In genomic region chr12:50043854-50044253, GRCh38 we compare ENCODE assay signal across 21 cellular contexts. TPM values are rescaled to one million over a fixed set of nuclear protein-coding genes. Genes with fewer than 3 reads are reported as not detected.
"Had no signal": no experiment of that assay in that cellular context is flagged by ENCODE, and none has a peak within 500 bp of the region (broad histone marks: within the 10 kb centered on the region; RNA-seq: fewer than 3 reads in every experiment).

No MANE protein-coding gene starts in this region.

- H3K27me3 ChIP-seq: ascending aorta, breast epithelium, esophagus muscularis mucosa, left lung, vagina had no signal

- H3K4me3 Mint-ChIP-seq: activated B cell treated with CpG ODN at 0.5 μM for 24 hours; activated T-helper 1 cell treated with anti-CD3 and anti-CD28 coated beads, Interleukin-12 subunit alpha, Interleukin-12 subunit beta, Interleukin-2, Interleukin-4 antibody, amounts not matched to agents 30 ng/mL and 10 ng/mL and 1 ng/mL, durations not matched to agents 14 hours and 24 hours and 36 hours; mesothelial cell of epicardium; nephron; stimulated activated naive CD8-positive, alpha-beta T cell treated with anti-CD3 and anti-CD28 coated beads, Interleukin-15, amount 100 ng/mL, for 72 hours had no signal

- H3K27ac ChIP-seq: ascending aorta, breast epithelium, esophagus muscularis mucosa, gastroesophageal sphincter, heart left ventricle, left lung, vagina had no signal

- H3K9me3 Mint-ChIP-seq: activated B cell treated with CpG ODN at 0.5 μM for 24 hours; activated T-helper 1 cell treated with anti-CD3 and anti-CD28 coated beads, Interleukin-12 subunit alpha, Interleukin-12 subunit beta, Interleukin-2, Interleukin-4 antibody, amounts not matched to agents 30 ng/mL and 10 ng/mL and 1 ng/mL, durations not matched to agents 14 hours and 24 hours and 36 hours; mesothelial cell of epicardium; nephron; stimulated activated naive CD8-positive, alpha-beta T cell treated with anti-CD3 and anti-CD28 coated beads, Interleukin-15, amount 100 ng/mL, for 72 hours had no signal

- H3K4me1 Mint-ChIP-seq: activated B cell treated with CpG ODN at 0.5 μM for 24 hours had no signal

- H3K9me3 ChIP-seq: ascending aorta, breast epithelium, esophagus muscularis mucosa, gastroesophageal sphincter, heart left ventricle, left lung, SK-N-SH, vagina had no signal

- H3K27ac Mint-ChIP-seq: activated B cell treated with CpG ODN at 0.5 μM for 24 hours; activated T-helper 1 cell treated with anti-CD3 and anti-CD28 coated beads, Interleukin-12 subunit alpha, Interleukin-12 subunit beta, Interleukin-2, Interleukin-4 antibody, amounts not matched to agents 30 ng/mL and 10 ng/mL and 1 ng/mL, durations not matched to agents 14 hours and 24 hours and 36 hours; mesothelial cell of epicardium had no signal

- DNase-seq: activated B cell treated with CpG ODN at 0.5 μM for 24 hours; activated naive CD4-positive, alpha-beta T cell; cerebellar nuclear complex; effector CD4-positive, alpha-beta T cell; heart left ventricle; kidney; left lung; occipital lobe; retina; SK-N-SH; stimulated activated naive CD8-positive, alpha-beta T cell treated with anti-CD3 and anti-CD28 coated beads, Interleukin-15, amount 100 ng/mL, for 72 hours; trophoblast cell had no signal

- H3K4me1 ChIP-seq: ascending aorta, breast epithelium, esophagus muscularis mucosa, gastroesophageal sphincter, left lung had no signal

- H3K4me2 ChIP-seq: SK-N-SH had no signal

- H3K27me3 Mint-ChIP-seq: activated B cell treated with CpG ODN at 0.5 μM for 24 hours had no signal

- H3K36me3 ChIP-seq: ascending aorta, breast epithelium, esophagus muscularis mucosa, gastroesophageal sphincter, heart left ventricle, left lung, vagina had no signal

- ATAC-seq: gastroesophageal sphincter; heart left ventricle; left lung; stimulated activated naive CD8-positive, alpha-beta T cell treated with anti-CD3 and anti-CD28 coated beads, Interleukin-15, amount 100 ng/mL, for 72 hours had no signal

- H3K36me3 Mint-ChIP-seq: mesothelial cell of epicardium had no signal

- H3K4me3 ChIP-seq: ascending aorta, breast epithelium, esophagus muscularis mucosa, gastroesophageal sphincter, heart left ventricle, left lung, vagina had no signal

- H3K9ac ChIP-seq: SK-N-SH had no signal

RNA-seq across cellular contexts. Expression of gene ASIC1, which starts 13.5 kb away (rescaled TPM):
- total RNA-seq: activated B cell treated with CpG ODN at 0.5 μM for 24 hours, ascending aorta, lung microvascular endothelial cell had no signal
